Comparison of ENCODE assay signal across 1 cellular context in the genomic region with DNA sequence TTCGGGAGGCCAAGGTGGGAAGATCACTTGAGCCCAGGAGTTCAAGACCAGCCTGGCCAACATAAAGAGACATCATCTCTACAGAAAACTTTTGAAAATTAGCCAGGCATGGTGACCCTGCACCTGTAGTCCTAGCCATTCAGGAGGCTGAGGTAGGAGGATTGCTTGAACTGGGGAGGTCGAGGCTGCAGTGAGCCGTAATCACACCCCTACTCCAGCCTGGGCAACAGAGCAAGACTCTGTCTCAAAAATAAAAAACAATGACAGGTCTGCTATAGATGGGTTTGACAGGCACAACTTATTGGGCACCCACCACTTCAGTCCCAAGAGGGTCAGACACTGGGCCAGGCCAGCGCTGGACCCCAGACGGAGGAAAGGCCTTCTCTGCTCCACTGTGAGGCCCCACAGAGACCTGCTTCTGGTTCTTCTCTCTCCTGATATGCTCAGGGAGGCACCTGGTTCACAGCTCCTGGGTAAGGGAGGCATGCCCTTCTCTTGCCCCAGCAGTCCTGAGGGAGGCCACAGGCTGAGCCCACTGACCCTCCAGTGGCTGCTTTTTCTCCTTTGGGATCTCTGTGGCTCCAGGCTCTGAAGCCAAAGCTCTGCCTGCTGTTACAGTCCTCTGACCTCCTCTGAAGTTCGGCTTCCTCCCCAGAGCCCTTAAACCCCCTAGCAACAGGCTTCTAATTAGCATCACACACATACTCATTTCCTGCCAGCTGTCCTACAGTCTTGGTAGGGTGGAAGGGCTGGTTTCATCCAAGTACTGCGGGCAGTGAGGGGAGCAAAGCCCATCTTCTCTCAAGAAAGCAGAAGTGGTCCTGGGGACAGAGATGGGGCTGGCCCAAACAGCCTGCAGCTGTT.
A peak's percentile ranks its signal among the peaks of the same experiment; 100 is the strongest.
TF ChIP-seq lines count a peak whose summit lies in the region.

No MANE protein-coding gene starts in this region.

TF ChIP-seq in GM12878, 131 proteins besides CTCF, POLR2A, EP300 and RAD21 (continues in another document):
- peak; percentile 50 for TF ChIP-seq SP1 (IDR thresholded peaks at IDR 0.05; ENCODE audit: low read depth, low read length)
- TF ChIP-seq EED (IDR thresholded peaks at IDR 0.05; ENCODE audit: low read depth), result peak; percentile 59; the same call in 1 of the 2 replicates
- TF ChIP-seq GABPA (IDR thresholded peaks at IDR 0.05; ENCODE audit: low read depth), result peak; percentile 39; the same call in 1 of the 2 replicates
- peak; percentile 98 for TF ChIP-seq SPI1 (IDR thresholded peaks at IDR 0.05; ENCODE audit: borderline replicate concordance, insufficient read depth, low read depth, low read length)
- peak; percentile 71 for TF ChIP-seq IKZF1 (conservative IDR thresholded peaks at IDR 0.05)
- peak; percentile 83 for TF ChIP-seq IRF4 (IDR thresholded peaks at IDR 0.05; ENCODE audit: low read depth, low read length)
- TF ChIP-seq RFX5 (IDR thresholded peaks at IDR 0.05; ENCODE audit: low read depth, low read length), result peak; percentile 94
- TF ChIP-seq EGR1 (IDR thresholded peaks at IDR 0.05; ENCODE audit: borderline replicate concordance in 1 of 2, low read depth in 2 of 2, low read length in 2 of 2), result no peak
- TF ChIP-seq, protein P1, sequence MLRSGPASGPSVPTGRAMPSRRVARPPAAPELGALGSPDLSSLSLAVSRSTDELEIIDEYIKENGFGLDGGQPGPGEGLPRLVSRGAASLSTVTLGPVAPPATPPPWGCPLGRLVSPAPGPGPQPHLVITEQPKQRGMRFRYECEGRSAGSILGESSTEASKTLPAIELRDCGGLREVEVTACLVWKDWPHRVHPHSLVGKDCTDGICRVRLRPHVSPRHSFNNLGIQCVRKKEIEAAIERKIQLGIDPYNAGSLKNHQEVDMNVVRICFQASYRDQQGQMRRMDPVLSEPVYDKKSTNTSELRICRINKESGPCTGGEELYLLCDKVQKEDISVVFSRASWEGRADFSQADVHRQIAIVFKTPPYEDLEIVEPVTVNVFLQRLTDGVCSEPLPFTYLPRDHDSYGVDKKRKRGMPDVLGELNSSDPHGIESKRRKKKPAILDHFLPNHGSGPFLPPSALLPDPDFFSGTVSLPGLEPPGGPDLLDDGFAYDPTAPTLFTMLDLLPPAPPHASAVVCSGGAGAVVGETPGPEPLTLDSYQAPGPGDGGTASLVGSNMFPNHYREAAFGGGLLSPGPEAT (IDR thresholded peaks at IDR 0.05; ENCODE audit: low read depth), result peak; percentile 48; the same call in 1 of the 2 replicates
- peak; percentile 9; the same call in 1 of the 2 replicates for TF ChIP-seq JUNB (IDR thresholded peaks at IDR 0.05)
- TF ChIP-seq, protein P2, sequence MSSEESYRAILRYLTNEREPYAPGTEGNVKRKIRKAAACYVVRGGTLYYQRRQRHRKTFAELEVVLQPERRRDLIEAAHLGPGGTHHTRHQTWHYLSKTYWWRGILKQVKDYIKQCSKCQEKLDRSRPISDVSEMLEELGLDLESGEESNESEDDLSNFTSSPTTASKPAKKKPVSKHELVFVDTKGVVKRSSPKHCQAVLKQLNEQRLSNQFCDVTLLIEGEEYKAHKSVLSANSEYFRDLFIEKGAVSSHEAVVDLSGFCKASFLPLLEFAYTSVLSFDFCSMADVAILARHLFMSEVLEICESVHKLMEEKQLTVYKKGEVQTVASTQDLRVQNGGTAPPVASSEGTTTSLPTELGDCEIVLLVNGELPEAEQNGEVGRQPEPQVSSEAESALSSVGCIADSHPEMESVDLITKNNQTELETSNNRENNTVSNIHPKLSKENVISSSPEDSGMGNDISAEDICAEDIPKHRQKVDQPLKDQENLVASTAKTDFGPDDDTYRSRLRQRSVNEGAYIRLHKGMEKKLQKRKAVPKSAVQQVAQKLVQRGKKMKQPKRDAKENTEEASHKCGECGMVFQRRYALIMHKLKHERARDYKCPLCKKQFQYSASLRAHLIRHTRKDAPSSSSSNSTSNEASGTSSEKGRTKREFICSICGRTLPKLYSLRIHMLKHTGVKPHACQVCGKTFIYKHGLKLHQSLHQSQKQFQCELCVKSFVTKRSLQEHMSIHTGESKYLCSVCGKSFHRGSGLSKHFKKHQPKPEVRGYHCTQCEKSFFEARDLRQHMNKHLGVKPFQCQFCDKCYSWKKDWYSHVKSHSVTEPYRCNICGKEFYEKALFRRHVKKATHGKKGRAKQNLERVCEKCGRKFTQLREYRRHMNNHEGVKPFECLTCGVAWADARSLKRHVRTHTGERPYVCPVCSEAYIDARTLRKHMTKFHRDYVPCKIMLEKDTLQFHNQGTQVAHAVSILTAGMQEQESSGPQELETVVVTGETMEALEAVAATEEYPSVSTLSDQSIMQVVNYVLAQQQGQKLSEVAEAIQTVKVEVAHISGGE (CRISPR knock-in tag; IDR thresholded peaks at IDR 0.05), result no peak
- no peak for TF ChIP-seq FOXM1 (IDR thresholded peaks at IDR 0.05; ENCODE audit: low read depth, low read length)
- TF ChIP-seq HCFC1 (IDR thresholded peaks at IDR 0.05; ENCODE audit: low read length), result no peak
- TF ChIP-seq NBN (IDR thresholded peaks at IDR 0.05), result peak; percentile 76; the same call in 1 of the 2 replicates
- TF ChIP-seq TCF3 (IDR thresholded peaks at IDR 0.05; ENCODE audit: borderline replicate concordance, insufficient read depth, low read depth, low read length), result peak; percentile 82
- TF ChIP-seq CREB1 (IDR thresholded peaks at IDR 0.05; ENCODE audit: low read depth), result peak; percentile 78
- peak; percentile 36 to 44; a peak in 2 of 4 replicates for TF ChIP-seq BHLHE40 (IDR thresholded peaks at IDR 0.05; ENCODE audit: borderline replicate concordance in 1 of 2, low read depth in 2 of 2, low read length in 1 of 2)
- TF ChIP-seq, protein P3, sequence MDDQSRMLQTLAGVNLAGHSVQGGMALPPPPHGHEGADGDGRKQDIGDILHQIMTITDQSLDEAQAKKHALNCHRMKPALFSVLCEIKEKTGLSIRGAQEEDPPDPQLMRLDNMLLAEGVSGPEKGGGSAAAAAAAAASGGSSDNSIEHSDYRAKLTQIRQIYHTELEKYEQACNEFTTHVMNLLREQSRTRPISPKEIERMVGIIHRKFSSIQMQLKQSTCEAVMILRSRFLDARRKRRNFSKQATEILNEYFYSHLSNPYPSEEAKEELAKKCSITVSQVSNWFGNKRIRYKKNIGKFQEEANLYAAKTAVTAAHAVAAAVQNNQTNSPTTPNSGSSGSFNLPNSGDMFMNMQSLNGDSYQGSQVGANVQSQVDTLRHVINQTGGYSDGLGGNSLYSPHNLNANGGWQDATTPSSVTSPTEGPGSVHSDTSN (IDR thresholded peaks at IDR 0.05; ENCODE audit: insufficient replicate concordance, low read depth, low read length), result peak; percentile 14
- TF ChIP-seq YY1 (IDR thresholded peaks at IDR 0.05; ENCODE audit: low read depth, low read length), result 0 out of 2 replicates have a peak, but pooled peaks have one; percentile 28
- TF ChIP-seq NFIC (IDR thresholded peaks at IDR 0.05; ENCODE audit: low read depth, low read length), result peak; percentile 54; the same call in 1 of the 2 replicates
- TF ChIP-seq ZBED1 (IDR thresholded peaks at IDR 0.05; ENCODE audit: borderline replicate concordance), result no peak
- TF ChIP-seq MEF2B (IDR thresholded peaks at IDR 0.05; ENCODE audit: partially characterized antibody, poor library complexity, severe bottlenecking), result peak; percentile 59
- 0 out of 2 replicates have a peak, but pooled peaks have one; percentile 33 for TF ChIP-seq ASH2L (IDR thresholded peaks at IDR 0.05; ENCODE audit: borderline replicate concordance, low read depth)
- peak; percentile 80; the same call in 1 of the 2 replicates for TF ChIP-seq BCL11A (IDR thresholded peaks at IDR 0.05; ENCODE audit: low read depth, low read length)
- TF ChIP-seq POU2F2 (IDR thresholded peaks at IDR 0.05; ENCODE audit: borderline replicate concordance, low read depth, low read length), result peak; percentile 89
- TF ChIP-seq IKZF2 (IDR thresholded peaks at IDR 0.05), result peak; percentile 76 to 79; a peak in 2 of 4 replicates
- peak; percentile 26; the same call in 1 of the 2 replicates for TF ChIP-seq SMARCA5 (IDR thresholded peaks at IDR 0.05)
- TF ChIP-seq CHD1 (IDR thresholded peaks at IDR 0.05; ENCODE audit: low read depth, low read length), result peak; percentile 83; the same call in 1 of the 2 replicates
- TF ChIP-seq KLF5 (IDR thresholded peaks at IDR 0.05; ENCODE audit: partially characterized antibody), result peak; percentile 32
- peak; percentile 58; the same call in 1 of the 2 replicates for TF ChIP-seq MEF2A (IDR thresholded peaks at IDR 0.05; ENCODE audit: insufficient read depth, low read depth, low read length)
- peak; percentile 71 for TF ChIP-seq POLR2AphosphoS5 (IDR thresholded peaks at IDR 0.05; ENCODE audit: low read length)
- no peak for TF ChIP-seq HDGF (IDR thresholded peaks at IDR 0.05)
- peak; percentile 67 for TF ChIP-seq DPF2 (IDR thresholded peaks at IDR 0.05)
- TF ChIP-seq CBX5 (IDR thresholded peaks at IDR 0.05; ENCODE audit: low read depth), result no peak
- no peak for TF ChIP-seq HDAC2 (IDR thresholded peaks at IDR 0.05)
- TF ChIP-seq, protein P4, sequence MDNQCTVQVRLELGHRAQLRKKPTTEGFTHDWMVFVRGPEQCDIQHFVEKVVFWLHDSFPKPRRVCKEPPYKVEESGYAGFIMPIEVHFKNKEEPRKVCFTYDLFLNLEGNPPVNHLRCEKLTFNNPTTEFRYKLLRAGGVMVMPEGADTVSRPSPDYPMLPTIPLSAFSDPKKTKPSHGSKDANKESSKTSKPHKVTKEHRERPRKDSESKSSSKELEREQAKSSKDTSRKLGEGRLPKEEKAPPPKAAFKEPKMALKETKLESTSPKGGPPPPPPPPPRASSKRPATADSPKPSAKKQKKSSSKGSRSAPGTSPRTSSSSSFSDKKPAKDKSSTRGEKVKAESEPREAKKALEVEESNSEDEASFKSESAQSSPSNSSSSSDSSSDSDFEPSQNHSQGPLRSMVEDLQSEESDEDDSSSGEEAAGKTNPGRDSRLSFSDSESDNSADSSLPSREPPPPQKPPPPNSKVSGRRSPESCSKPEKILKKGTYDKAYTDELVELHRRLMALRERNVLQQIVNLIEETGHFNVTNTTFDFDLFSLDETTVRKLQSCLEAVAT (IDR thresholded peaks at IDR 0.05), result 0 out of 2 replicates have a peak, but pooled peaks have one; percentile 60
- peak; percentile 84 for TF ChIP-seq MTA2 (IDR thresholded peaks at IDR 0.05; ENCODE audit: low read depth)
- no peak for TF ChIP-seq GATAD2B (conservative IDR thresholded peaks at IDR 0.05; ENCODE audit: low read depth)
- TF ChIP-seq BACH1 (IDR thresholded peaks at IDR 0.05; ENCODE audit: borderline replicate concordance), result peak; percentile 18; the same call in 1 of the 2 replicates
- no peak for TF ChIP-seq WRNIP1 (IDR thresholded peaks at IDR 0.05; ENCODE audit: borderline replicate concordance, low read depth, low read length)
- TF ChIP-seq ATF7 (IDR thresholded peaks at IDR 0.05; ENCODE audit: low read depth), result peak; percentile 79
- TF ChIP-seq HDAC6 (IDR thresholded peaks at IDR 0.05; ENCODE audit: unreplicated experiment), result no peak
- TF ChIP-seq ZSCAN29 (IDR thresholded peaks at IDR 0.05), result no peak
- TF ChIP-seq LARP7 (IDR thresholded peaks at IDR 0.05), result 0 out of 2 replicates have a peak, but pooled peaks have one; percentile 48
- peak; percentile 37; the same call in 1 of the 2 replicates for TF ChIP-seq CHD2 (IDR thresholded peaks at IDR 0.05; ENCODE audit: borderline replicate concordance, low read depth, low read length)
- no peak for TF ChIP-seq ESRRA (IDR thresholded peaks at IDR 0.05; ENCODE audit: low read length)
- TF ChIP-seq, protein P5, sequence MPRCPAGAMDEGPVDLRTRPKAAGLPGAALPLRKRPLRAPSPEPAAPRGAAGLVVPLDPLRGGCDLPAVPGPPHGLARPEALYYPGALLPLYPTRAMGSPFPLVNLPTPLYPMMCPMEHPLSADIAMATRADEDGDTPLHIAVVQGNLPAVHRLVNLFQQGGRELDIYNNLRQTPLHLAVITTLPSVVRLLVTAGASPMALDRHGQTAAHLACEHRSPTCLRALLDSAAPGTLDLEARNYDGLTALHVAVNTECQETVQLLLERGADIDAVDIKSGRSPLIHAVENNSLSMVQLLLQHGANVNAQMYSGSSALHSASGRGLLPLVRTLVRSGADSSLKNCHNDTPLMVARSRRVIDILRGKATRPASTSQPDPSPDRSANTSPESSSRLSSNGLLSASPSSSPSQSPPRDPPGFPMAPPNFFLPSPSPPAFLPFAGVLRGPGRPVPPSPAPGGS (IDR thresholded peaks at IDR 0.05; ENCODE audit: borderline replicate concordance, insufficient read depth, low read depth, low read length, poor library complexity, severe bottlenecking), result peak; percentile 62
- peak; percentile 74 for TF ChIP-seq RUNX3 (IDR thresholded peaks at IDR 0.05; ENCODE audit: low read length)
- no peak for TF ChIP-seq RCOR1 (conservative IDR thresholded peaks at IDR 0.05; ENCODE audit: low read depth, low read length)
- TF ChIP-seq, protein P6, sequence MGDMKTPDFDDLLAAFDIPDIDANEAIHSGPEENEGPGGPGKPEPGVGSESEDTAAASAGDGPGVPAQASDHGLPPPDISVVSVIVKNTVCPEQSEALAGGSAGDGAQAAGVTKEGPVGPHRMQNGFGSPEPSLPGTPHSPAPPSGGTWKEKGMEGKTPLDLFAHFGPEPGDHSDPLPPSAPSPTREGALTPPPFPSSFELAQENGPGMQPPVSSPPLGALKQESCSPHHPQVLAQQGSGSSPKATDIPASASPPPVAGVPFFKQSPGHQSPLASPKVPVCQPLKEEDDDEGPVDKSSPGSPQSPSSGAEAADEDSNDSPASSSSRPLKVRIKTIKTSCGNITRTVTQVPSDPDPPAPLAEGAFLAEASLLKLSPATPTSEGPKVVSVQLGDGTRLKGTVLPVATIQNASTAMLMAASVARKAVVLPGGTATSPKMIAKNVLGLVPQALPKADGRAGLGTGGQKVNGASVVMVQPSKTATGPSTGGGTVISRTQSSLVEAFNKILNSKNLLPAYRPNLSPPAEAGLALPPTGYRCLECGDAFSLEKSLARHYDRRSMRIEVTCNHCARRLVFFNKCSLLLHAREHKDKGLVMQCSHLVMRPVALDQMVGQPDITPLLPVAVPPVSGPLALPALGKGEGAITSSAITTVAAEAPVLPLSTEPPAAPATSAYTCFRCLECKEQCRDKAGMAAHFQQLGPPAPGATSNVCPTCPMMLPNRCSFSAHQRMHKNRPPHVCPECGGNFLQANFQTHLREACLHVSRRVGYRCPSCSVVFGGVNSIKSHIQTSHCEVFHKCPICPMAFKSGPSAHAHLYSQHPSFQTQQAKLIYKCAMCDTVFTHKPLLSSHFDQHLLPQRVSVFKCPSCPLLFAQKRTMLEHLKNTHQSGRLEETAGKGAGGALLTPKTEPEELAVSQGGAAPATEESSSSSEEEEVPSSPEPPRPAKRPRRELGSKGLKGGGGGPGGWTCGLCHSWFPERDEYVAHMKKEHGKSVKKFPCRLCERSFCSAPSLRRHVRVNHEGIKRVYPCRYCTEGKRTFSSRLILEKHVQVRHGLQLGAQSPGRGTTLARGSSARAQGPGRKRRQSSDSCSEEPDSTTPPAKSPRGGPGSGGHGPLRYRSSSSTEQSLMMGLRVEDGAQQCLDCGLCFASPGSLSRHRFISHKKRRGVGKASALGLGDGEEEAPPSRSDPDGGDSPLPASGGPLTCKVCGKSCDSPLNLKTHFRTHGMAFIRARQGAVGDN (IDR thresholded peaks at IDR 0.05), result 0 out of 2 replicates have a peak, but pooled peaks have one; percentile 19
- peak in 1 of 2 experiments; percentile 53; a peak in 1 of 4 replicates for TF ChIP-seq ETV6 (conservative IDR thresholded peaks at IDR 0.05 in 1 of 2, IDR thresholded peaks at IDR 0.05 in 1 of 2; ENCODE audit: borderline replicate concordance in 1 of 2, low read depth in 1 of 2)
- peak; percentile 60 for TF ChIP-seq CREM (IDR thresholded peaks at IDR 0.05; ENCODE audit: low read depth)
- TF ChIP-seq EZH2 (IDR thresholded peaks at IDR 0.05; ENCODE audit: borderline replicate concordance, control insufficient read depth, low read depth, low read length), result no peak
